13 cellular contexts compared by ENCODE assay signal in the genomic region with DNA sequence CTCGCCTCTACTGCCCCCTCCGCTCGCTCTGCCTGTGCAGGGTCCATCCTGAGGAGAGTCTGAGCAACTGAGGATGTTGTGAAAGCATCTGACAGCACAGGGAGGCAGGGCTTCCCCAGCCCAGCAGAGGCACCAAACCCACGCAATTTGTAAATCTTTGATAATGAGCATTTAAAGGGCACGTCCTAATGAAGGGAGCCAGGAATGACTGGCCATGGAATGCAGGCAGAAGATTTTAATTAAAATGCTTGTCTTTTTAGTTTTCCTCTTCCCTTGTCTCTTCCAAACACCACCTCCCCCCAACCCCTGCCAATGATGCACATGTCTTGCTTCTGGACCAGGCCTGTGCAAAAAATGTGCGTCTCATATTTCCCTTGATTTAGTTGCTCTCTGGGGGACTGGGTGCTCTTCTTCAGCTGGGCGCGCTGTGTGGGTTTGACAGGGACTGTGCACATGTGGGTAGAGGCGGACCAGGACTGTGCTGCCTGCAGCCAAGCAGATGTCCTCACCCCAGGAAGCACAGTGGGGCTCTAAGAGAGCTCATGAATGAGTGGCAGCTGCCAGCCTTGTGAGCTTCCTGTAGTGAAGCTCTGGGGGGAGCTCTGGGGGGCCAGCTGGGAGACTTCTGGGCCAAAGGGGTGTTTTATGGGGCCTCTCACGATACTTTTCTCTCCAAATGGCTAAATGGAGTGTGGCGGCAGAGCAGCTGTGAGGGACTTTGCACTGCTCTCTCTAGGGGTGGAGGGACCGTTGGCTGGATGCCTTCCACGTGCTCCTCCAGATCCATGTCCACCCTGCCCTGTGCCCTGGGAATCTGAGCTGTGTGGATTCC.
DNase-seq lines count a peak whose midpoint lies in the region; ATAC-seq, FAIRE-seq and TF ChIP-seq lines count a peak whose summit lies in the region.
"Had no signal": no experiment of that assay in that cellular context is flagged by ENCODE, and none has a peak within 500 bp of the region (broad histone marks: within the 10 kb centered on the region; RNA-seq: fewer than 3 reads in every experiment).

No MANE protein-coding gene starts in this region.

- in situ Hi-C loops in GM23248 (cut with MboI) = no loop called here

- H4K20me1 ChIP-seq in GM23248 (ENCODE audit: insufficient read depth) = no peaks in the 10 kb centered on the region

- peak overlapping the region; percentile 58 for H3K27ac ChIP-seq in GM23248
- H3K27ac ChIP-seq in gastroesophageal sphincter = no peak overlapping the region
- H3K27ac ChIP-seq: ovary had no signal

- H3K4me2 ChIP-seq in GM23248 (ENCODE audit: unreplicated experiment) = peak overlapping the region; percentile 62

- H3K27me3 ChIP-seq in GM23248 (replicated peaks; ENCODE audit: insufficient read depth) = no peaks in the 10 kb centered on the region
- H3K27me3 ChIP-seq in gastroesophageal sphincter = peaks cover 31% of the 10 kb centered on the region
- H3K27me3 ChIP-seq: ovary had no signal

- H3K79me2 ChIP-seq in GM23248 (ENCODE audit: insufficient read depth) = no peaks in the 10 kb centered on the region

- H3F3A ChIP-seq in GM23248 (ENCODE audit: insufficient read depth) = peaks cover 20% of the 10 kb centered on the region

- no peak for TF ChIP-seq EP300 in gastroesophageal sphincter (IDR thresholded peaks at IDR 0.05)

- H3K4me3 ChIP-seq in GM23248 (no peak overlapping the region), gastroesophageal sphincter (no peak overlapping the region)
- H3K4me3 ChIP-seq: ovary had no signal

- no peak for FAIRE-seq in GM12891 (lab: Jason Lieb, UNC)
- FAIRE-seq: H54 had no signal

- peak; percentile 43 for ATAC-seq in gastroesophageal sphincter
- ATAC-seq: activated CD4-positive, alpha-beta T cell treated with anti-CD3 and anti-CD28 coated beads for 36 hours had no signal

- H3K4me1 ChIP-seq in GM23248 (ENCODE audit: insufficient read depth) = peaks cover 18% of the 10 kb centered on the region
- no peaks in the 10 kb centered on the region for H3K4me1 ChIP-seq in gastroesophageal sphincter

- 0 out of 2 replicates have a peak overlapping the region, but pooled peaks have one; percentile 5 for H2AFZ ChIP-seq in GM23248

- H3K9me3 ChIP-seq in GM23248 (ENCODE audit: low read depth) (no peaks in the 10 kb centered on the region), gastroesophageal sphincter (no peaks in the 10 kb centered on the region)
- H3K9me3 ChIP-seq: ovary had no signal

- TF ChIP-seq POLR2A in gastroesophageal sphincter (IDR thresholded peaks at IDR 0.05) (no peak), GM12891 (IDR thresholded peaks at IDR 0.05; ENCODE audit: low read depth, low read length) (no peak)

- DNase-seq in GM23248 (peak; percentile 95), NCI-H524 treated with DMSO at 0.1 percent for 48 hours (lab: John Stamatoyannopoulos, UW) (peak; percentile 77), retina (peak; percentile 77), GM12891 (ENCODE audit: insufficient read length, low spot score) (no peak), cortex of kidney (lab: John Stamatoyannopoulos, UW) (no peak), GM10266 (ENCODE audit: extremely low spot score) (no peak), activated gamma-delta T cell (lab: John Stamatoyannopoulos, UW) (no peak)
- DNase-seq: activated CD4-positive, alpha-beta T cell treated with anti-CD3 and anti-CD28 coated beads for 36 hours; activated naive CD4-positive, alpha-beta T cell treated with anti-CD3 and anti-CD28 coated beads, Interleukin-2, amount 50 U/mL, for 16 hours; ovary; trophoblast cell had no signal

- no peak for TF ChIP-seq CTCF in gastroesophageal sphincter (IDR thresholded peaks at IDR 0.05)
- TF ChIP-seq CTCF in GM10266 (IDR thresholded peaks at IDR 0.05; ENCODE audit: control insufficient read depth, insufficient read depth, low read depth, missing control alignments) = no peak

- H3K36me3 ChIP-seq in GM23248 (ENCODE audit: low read depth) (no peaks in the 10 kb centered on the region), gastroesophageal sphincter (no peaks in the 10 kb centered on the region)
- H3K36me3 ChIP-seq: ovary had no signal

- H3K9me2 ChIP-seq in GM23248 (ENCODE audit: insufficient read depth) = no peaks in the 10 kb centered on the region

- H3K9ac ChIP-seq in GM23248 = peak overlapping the region; percentile 44

- WGBS in GM23248 (ENCODE audit: low coverage in 1 of 2, low lambda C conversion rate in 2 of 2, missing lambda C conversion rate in 2 of 2), 2 experiments = 8 to 9% methylated on average over 13 of the region's 13 CpGs
- WGBS in gastroesophageal sphincter (ENCODE audit: low coverage in 1 of 2), 2 donors = 20 to 66% methylated on average over 3 to 5 of the region's 13 CpGs

TF ChIP-seq in GM12891, 5 proteins besides CTCF, POLR2A, EP300 and RAD21:
- TF ChIP-seq SPI1 (IDR thresholded peaks at IDR 0.05; ENCODE audit: low read depth, low read length) (no peak), PAX5 (IDR thresholded peaks at IDR 0.05; ENCODE audit: insufficient read depth, low read length, severe bottlenecking) (no peak), TAF1 (IDR thresholded peaks at IDR 0.05; ENCODE audit: low read depth, low read length) (no peak), POU2F2 (IDR thresholded peaks at IDR 0.05; ENCODE audit: low read depth, low read length) (no peak)

Comparison
In these comparisons a context has a peak if more than half of its experiments do, and no peak if none do; other contexts are left out.
1. DNase-seq: peak in GM23248 (single experiment), NCI-H524 treated with DMSO at 0.1 percent for 48 hours (single experiment) and retina (single experiment); none in GM12891 (single experiment), cortex of kidney (single experiment), GM10266 (single experiment) and activated gamma-delta T cell (single experiment).